In the genomic region with DNA sequence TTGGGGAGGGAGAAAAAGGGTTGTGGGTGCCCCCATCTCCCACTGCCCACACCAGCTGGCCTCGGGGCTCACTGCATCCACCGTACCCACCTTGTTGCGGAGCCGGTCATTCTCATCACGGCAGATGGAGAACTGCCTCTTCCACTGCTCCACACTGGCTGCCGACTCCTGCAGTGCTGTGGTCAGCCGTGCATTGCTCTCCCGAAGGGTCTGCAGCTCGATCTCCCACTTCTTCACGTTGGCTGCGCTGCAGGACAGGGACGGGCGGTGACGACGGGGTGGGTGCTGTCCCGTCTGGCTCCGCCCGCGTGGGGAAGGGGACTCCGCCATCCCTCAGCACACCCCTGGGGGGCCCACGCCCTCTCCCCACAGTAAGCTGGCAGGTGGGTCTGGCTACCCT, we compare ENCODE assay signal across 16 cellular contexts. TPM values are rescaled to one million over a fixed set of nuclear protein-coding genes. Genes with fewer than 3 reads are reported as not detected.
A peak's percentile ranks its signal among the peaks of the same experiment; 100 is the strongest.
DNase-seq lines count a peak whose midpoint lies in the region; ATAC-seq and TF ChIP-seq lines count a peak whose summit lies in the region.
"Had no signal": no experiment of that assay in that cellular context is flagged by ENCODE, and none has a peak within 500 bp of the region (broad histone marks: within the 10 kb centered on the region; RNA-seq: fewer than 3 reads in every experiment).

No MANE protein-coding gene starts in this region.

- no peak overlapping the region for H2BK5ac ChIP-seq in neuronal stem cell (ENCODE audit: low read length)

- whole genome bisulfite sequencing in neuronal stem cell (ENCODE audit: extremely low coverage in 2 of 2, insufficient read length in 2 of 2, insufficient replicate concordance in 1 of 2), 2 donors, result no CpG with 5 or more reads among the region's 21 CpGs
- WGBS in stomach, 5 donors, result 90 to 94% (median 92%) methylated on average over 19 to 21 of the region's 21 CpGs

- H4K8ac ChIP-seq in neuronal stem cell (ENCODE audit: low read depth, low read length), result no peak overlapping the region

- H2BK15ac ChIP-seq in neuronal stem cell (ENCODE audit: low read length), result peak overlapping the region; percentile 95

- H2BK120ac ChIP-seq in neuronal stem cell (ENCODE audit: low read depth, low read length), result peak overlapping the region; percentile 10

- H3K36me3 ChIP-seq in right atrium auricular region (no peaks in the 10 kb centered on the region), left ventricle myocardium inferior (peaks cover 10% of the 10 kb centered on the region), RWPE2 (ENCODE audit: low read depth) (peaks cover 8% of the 10 kb centered on the region), neuronal stem cell (replicated peaks in 1 of 2; ENCODE audit: control insufficient read depth in 2 of 2, insufficient read depth in 2 of 2, low read length in 2 of 2) (peaks cover 4 to 9% of the 10 kb centered on the region in 2 donors), stomach (peaks cover 12 to 59% (median 44%) of the 10 kb centered on the region in 4 donors)

- H2AK5ac ChIP-seq in neuronal stem cell (ENCODE audit: low read depth, low read length), result peak overlapping the region; percentile 99

- H3K14ac ChIP-seq in neuronal stem cell (ENCODE audit: low read length), result no peak overlapping the region

- H3K27ac ChIP-seq in right atrium auricular region, result no peak overlapping the region
- no peak overlapping the region for H3K27ac ChIP-seq in left ventricle myocardium inferior (replicated peaks)
- no peak overlapping the region for H3K27ac ChIP-seq in RWPE2 (ENCODE audit: poor library complexity, severe bottlenecking)
- H3K27ac ChIP-seq in neuronal stem cell (replicated peaks; ENCODE audit: low read length), result no peak overlapping the region
- no peak overlapping the region for H3K27ac ChIP-seq in stomach
- H3K27ac ChIP-seq: C4-2B had no signal

- H3K18ac ChIP-seq in neuronal stem cell (ENCODE audit: low read length), result peak overlapping the region; percentile 91

- H3K9ac ChIP-seq in neuronal stem cell (ENCODE audit: low read depth, low read length, poor library complexity), result no peak overlapping the region

- DNase-seq in right atrium auricular region (ENCODE audit: low spot score) (peak; percentile 16), left ventricle myocardium inferior (no peak), RWPE2 (ENCODE audit: low spot score) (peak; percentile 61), neuronal stem cell (ENCODE audit: low spot score) (no peak), stomach (peak; percentile 9), NCI-H2107 treated with DMSO at 0.1 percent for 48 hours (lab: John Stamatoyannopoulos, UW; ENCODE audit: unreplicated experiment) (no peak), NCI-H524 (lab: John Stamatoyannopoulos, UW) (no peak)
- DNase-seq: AML-193; Caco-2; CD4-positive, alpha-beta T cell; H7 had no signal

- intact Hi-C loops in left ventricle myocardium inferior (cut with micrococcal nuclease) (loop anchor here (5.0 kb wide), 2 partner anchors 48 to 148 kb away; no protein-coding TSS in a partner anchor), stomach (cut with DNase I; ENCODE audit: low total_unique reads) (no loop called here)

- H3K4me2 ChIP-seq in neuronal stem cell (ENCODE audit: insufficient read depth, low read length, poor library complexity, severe bottlenecking), result no peak overlapping the region
- H3K4me2 ChIP-seq: GM23338 had no signal

- H2AFZ ChIP-seq in neuronal stem cell (ENCODE audit: low read length), result no peak overlapping the region
- H2AFZ ChIP-seq: GM23338 had no signal

- H3K27me3 ChIP-seq in right atrium auricular region, result no peaks in the 10 kb centered on the region
- no peaks in the 10 kb centered on the region for H3K27me3 ChIP-seq in left ventricle myocardium inferior (ENCODE audit: low read depth)
- no peaks in the 10 kb centered on the region for H3K27me3 ChIP-seq in RWPE2 (ENCODE audit: insufficient read depth, poor library complexity, severe bottlenecking)
- no peaks in the 10 kb centered on the region for H3K27me3 ChIP-seq in neuronal stem cell (ENCODE audit: control insufficient read depth in 3 of 3, insufficient read depth in 3 of 3, low read depth in 1 of 3, low read length in 3 of 3)
- H3K27me3 ChIP-seq in stomach, result no peaks in the 10 kb centered on the region

- no peak for TF ChIP-seq EP300 in stomach (IDR thresholded peaks at IDR 0.05)

- H3K4me3 ChIP-seq in right atrium auricular region (no peak overlapping the region), left ventricle myocardium inferior (no peak overlapping the region), RWPE2 (ENCODE audit: severe bottlenecking) (no peak overlapping the region), neuronal stem cell (ENCODE audit: low read length in 2 of 2) (no peak overlapping the region), stomach (no peak overlapping the region)
- H3K4me3 ChIP-seq: GM23338 had no signal

- peak overlapping the region; percentile 81 for H4K91ac ChIP-seq in neuronal stem cell (ENCODE audit: low read depth, low read length, poor library complexity)

- ATAC-seq in RWPE2 (ENCODE audit: low read depth) (no peak), GM21737 (IDR thresholded peaks at IDR 0.05; ENCODE audit: unreplicated experiment) (no peak)
- ATAC-seq: GM23338, HepG2 had no signal

- peak overlapping the region; percentile 11 for H3K23ac ChIP-seq in neuronal stem cell (ENCODE audit: low read depth, low read length, poor library complexity)

- H3K4me1 ChIP-seq in right atrium auricular region (peaks cover 0 to 6% of the 10 kb centered on the region in 2 donors), left ventricle myocardium inferior (peaks cover 8% of the 10 kb centered on the region), RWPE2 (ENCODE audit: insufficient read depth, poor library complexity, severe bottlenecking) (no peaks in the 10 kb centered on the region), neuronal stem cell (ENCODE audit: control insufficient read depth in 2 of 2, insufficient read depth in 1 of 2, low read depth in 1 of 2, low read length in 2 of 2) (peaks cover 16 to 25% of the 10 kb centered on the region in 2 donors), stomach (peaks cover 7 to 14% (median 10%) of the 10 kb centered on the region in 4 donors)

- TF ChIP-seq CTCF in right atrium auricular region (IDR thresholded peaks at IDR 0.05) (no peak), left ventricle myocardium inferior (IDR thresholded peaks at IDR 0.05; ENCODE audit: borderline replicate concordance) (no peak), RWPE2 (IDR thresholded peaks at IDR 0.05; ENCODE audit: poor library complexity, severe bottlenecking) (no peak), stomach (IDR thresholded peaks at IDR 0.05) (no peak)

- TF ChIP-seq POLR2A in stomach (IDR thresholded peaks at IDR 0.05), result no peak

- H2BK12ac ChIP-seq in neuronal stem cell (ENCODE audit: low read length), result peak overlapping the region; percentile 92

- H3K4ac ChIP-seq in neuronal stem cell (ENCODE audit: low read length), result peak overlapping the region; percentile 13

- no peaks in the 10 kb centered on the region for H3K9me3 ChIP-seq in right atrium auricular region
- H3K9me3 ChIP-seq in left ventricle myocardium inferior (replicated peaks), result no peaks in the 10 kb centered on the region
- no peaks in the 10 kb centered on the region for H3K9me3 ChIP-seq in RWPE2 (ENCODE audit: severe bottlenecking)
- H3K9me3 ChIP-seq in neuronal stem cell (replicated peaks in 1 of 2; ENCODE audit: control insufficient read depth in 2 of 2, insufficient read depth in 1 of 2, low read depth in 1 of 2, low read length in 2 of 2), result peaks cover 0 to 2% of the 10 kb centered on the region in 2 donors
- no peaks in the 10 kb centered on the region for H3K9me3 ChIP-seq in stomach
- H3K9me3 ChIP-seq: Caco-2 had no signal

- no peaks in the 10 kb centered on the region for H3K79me1 ChIP-seq in neuronal stem cell (ENCODE audit: low read depth, low read length)

RNA-seq across cellular contexts. Expression of gene WHAMM, which starts 45.1 kb away (rescaled TPM):
- total RNA-seq in right atrium auricular region, result 1 to 10 TPM; 5.2 to 6.7 TPM
- 5.4 TPM for total RNA-seq in left ventricle myocardium inferior
- polyA plus RNA-seq in neuronal stem cell (2013, experiment 1 of 2), result 4.9 TPM
- polyA plus RNA-seq in neuronal stem cell (2013, experiment 2 of 2), result 4.4 TPM
- 10 to 100 TPM in 2 of 5 donors, 1 to 10 TPM in 3; 6.2 to 44.6 (median 9.3) TPM for total RNA-seq in stomach
- 1 to 10 TPM; 3.6 to 4.1 (median 3.8) TPM for polyA plus RNA-seq in stomach

RNA-seq across cellular contexts. Expression of gene FSD2, which starts 48.7 kb away (rescaled TPM):
- total RNA-seq in right atrium auricular region (10 to 100 TPM in 1 of 2 donors, 1 to 10 TPM in 1; 9.0 to 58.8 TPM), left ventricle myocardium inferior (108 TPM), stomach (under 1 TPM in 1 of 5 donors, not detected in 4; under 0.01 TPM)
- not detected for polyA plus RNA-seq in neuronal stem cell (2013, experiment 1 of 2)
- under 0.01 TPM for polyA plus RNA-seq in neuronal stem cell (2013, experiment 2 of 2)
- under 1 TPM in 1 of 3 donors, not detected in 2; 0.03 TPM for polyA plus RNA-seq in stomach
- total RNA-seq: Caco-2; CD4-positive, alpha-beta T cell; GM23338; HepG2 had no signal
- polyA plus RNA-seq: BJ, HepG2 had no signal

Comparison
In these comparisons a context has a peak if more than half of its experiments do, and no peak if none do; other contexts are left out.
1. DNase-seq: peak in right atrium auricular region (single experiment), RWPE2 (single experiment) and stomach (single experiment); none in left ventricle myocardium inferior (single experiment), neuronal stem cell (single experiment), NCI-H2107 treated with DMSO at 0.1 percent for 48 hours (single experiment) and NCI-H524 (0 of 2).
2. RNA of gene FSD2, which starts 48.7 kb away (total RNA-seq): 108 TPM in left ventricle myocardium inferior (single experiment) and 9.0 to 58.8 TPM in right atrium auricular region; under 0.01 TPM in stomach; every median in the first group is over 10 times any median in the second.